ENCODE assay signal across 12 cellular contexts in genomic region chrX:91773943-91774342, GRCh38. TPM values are rescaled to one million over a fixed set of nuclear protein-coding genes. Genes with fewer than 3 reads are reported as not detected.
A peak's percentile ranks its signal among the peaks of the same experiment; 100 is the strongest.
DNase-seq lines count a peak whose midpoint lies in the region; ATAC-seq, FAIRE-seq and TF ChIP-seq lines count a peak whose summit lies in the region.
"Not testable (repeated sequence)": the region's sequence is repeated elsewhere in the genome, so short reads cannot be mapped to it uniquely, and the experiment has no call there.
"Had no signal": no experiment of that assay in that cellular context is flagged by ENCODE, and none has a peak within 500 bp of the region (broad histone marks: within the 10 kb centered on the region; RNA-seq: fewer than 3 reads in every experiment).

No MANE protein-coding gene starts in this region.

- peak; percentile 71 for FAIRE-seq in kidney (lab: Jason Lieb, UNC)

- H3K9ac ChIP-seq in Karpas-422 (ENCODE audit: low read length); PC-3 (ENCODE audit: low read length); kidney (ENCODE audit: low read length in 2 of 2): not testable (repeated sequence)

- not testable (repeated sequence) for H3K4me2 ChIP-seq in Karpas-422 (ENCODE audit: low read depth, low read length, poor library complexity, severe bottlenecking); PC-3 (ENCODE audit: low read length)

- ATAC-seq in PC-3 (peak; percentile 35; the same call in 1 of the 2 replicates), WTC11 (peak; percentile 40; the same call in 1 of the 2 replicates)

- H3K27me3 Mint-ChIP-seq in WTC11 (ENCODE audit: low read depth) = not testable (repeated sequence)
- peaks cover 23% of the 10 kb centered on the region for H3K27me3 Mint-ChIP-seq in type B pancreatic cell

- DNase-seq in DMS 273 (lab: John Stamatoyannopoulos, UW; ENCODE audit: unreplicated experiment) (peak; percentile 9), Karpas-422 (peak; percentile 46), NCI-H524 (lab: John Stamatoyannopoulos, UW) (peak; percentile 24 to 45)
- not testable (repeated sequence) for DNase-seq in PC-3; WTC11 (ENCODE audit: low spot score); kidney; type B pancreatic cell (ENCODE audit: extremely low spot score, unreplicated experiment)

- intact Hi-C loops in PC-3 (cut with micrococcal nuclease); kidney (cut with DNase I): not testable (repeated sequence)

- not testable (repeated sequence) for H3K36me3 ChIP-seq in Karpas-422 (ENCODE audit: insufficient read depth, low read length); PC-3 (ENCODE audit: low read depth, low read length); kidney (ENCODE audit: control insufficient read depth in 1 of 2, insufficient read depth in 2 of 2, low read length in 2 of 2)

- H3K9me3 Mint-ChIP-seq in WTC11, type B pancreatic cell: not testable (repeated sequence)

- not testable (repeated sequence) for TF ChIP-seq CTCF in PC-3 (conservative IDR thresholded peaks at IDR 0.05; ENCODE audit: low read depth, low read length); WTC11 (IDR thresholded peaks at IDR 0.05); kidney (IDR thresholded peaks at IDR 0.05; ENCODE audit: borderline replicate concordance, extremely low read depth, insufficient read depth)
- TF ChIP-seq CTCF in type B pancreatic cell (conservative IDR thresholded peaks at IDR 0.05) = peak; percentile 43

- not testable (repeated sequence) for BruUV-seq in PC-3 (replicated peaks; lab: Mats Ljungman, UMichigan)

- H3K79me2 ChIP-seq in Karpas-422 (ENCODE audit: low read length); PC-3 (ENCODE audit: low read length): not testable (repeated sequence)

- not testable (repeated sequence) for H3K9me3 ChIP-seq in Karpas-422 (ENCODE audit: low read length); PC-3 (ENCODE audit: low read length); kidney (ENCODE audit: control insufficient read depth in 1 of 2, low read length in 2 of 2)

- H2AFZ ChIP-seq in Karpas-422 (ENCODE audit: low read length); PC-3 (ENCODE audit: low read length): not testable (repeated sequence)

- not testable (repeated sequence) for H3K4me1 Mint-ChIP-seq in WTC11; type B pancreatic cell (ENCODE audit: unreplicated experiment)

- not testable (repeated sequence) for H3K27ac ChIP-seq in Karpas-422 (ENCODE audit: low read length); PC-3 (ENCODE audit: low read length); kidney (ENCODE audit: low read depth in 2 of 2, low read length in 2 of 2)

- not testable (repeated sequence) for H3K9me2 ChIP-seq in Karpas-422 (replicated peaks; ENCODE audit: insufficient read depth, low read length); PC-3 (replicated peaks; ENCODE audit: low read length)

- H3F3A ChIP-seq in PC-3 (ENCODE audit: low read length, unreplicated experiment) = not testable (repeated sequence)

- not testable (repeated sequence) for H4K20me1 ChIP-seq in Karpas-422 (ENCODE audit: insufficient read depth, low read depth, low read length); PC-3 (ENCODE audit: low read length)

- CTCF ChIA-PET in PC-3 (lab: Charles Lee); WTC11 (lab: Charles Lee): not testable (repeated sequence)

- H3K4me1 ChIP-seq in Karpas-422 (ENCODE audit: low read length); PC-3 (ENCODE audit: insufficient read depth, low read length); kidney (ENCODE audit: control insufficient read depth in 1 of 2, insufficient read depth in 1 of 2, low read depth in 1 of 2, low read length in 2 of 2): not testable (repeated sequence)

- POLR2A ChIA-PET in PC-3 (lab: Charles Lee; ENCODE audit: unreplicated experiment); WTC11 (lab: Charles Lee): not testable (repeated sequence)

- H3K4me3 ChIP-seq in Karpas-422 (ENCODE audit: low read length); PC-3 (ENCODE audit: low read length); kidney (ENCODE audit: low read length in 2 of 2): not testable (repeated sequence)

- not testable (repeated sequence) for H3K36me3 Mint-ChIP-seq in WTC11, type B pancreatic cell

- H3K27ac Mint-ChIP-seq in WTC11, type B pancreatic cell: not testable (repeated sequence)

- H3K4me3 Mint-ChIP-seq in WTC11, type B pancreatic cell: not testable (repeated sequence)

- H3K27me3 ChIP-seq in Karpas-422 (ENCODE audit: low read length); PC-3 (ENCODE audit: low read length): not testable (repeated sequence)

RNA-seq across cellular contexts. Expression of gene PCDH11X, which starts 5.2 kb away (rescaled TPM):
- total RNA-seq in Karpas-422 (2014; rRNA removed; shearing (Covaris generic); ENCODE audit: low replicate concordance) = 0.04 TPM in 1 of 2 replicates, not detected in the other
- total RNA-seq in PC-3 (2014; rRNA removed) = not detected in 2 replicates
- total RNA-seq in WTC11 (2021) = 21.5 to 21.7 TPM (median 21.6 TPM) in 3 replicates
- total RNA-seq in kidney = 0.41 TPM
- not detected for polyA plus RNA-seq in kidney (ENCODE audit: insufficient read depth, low read depth, low replicate concordance)
- 6.9 and 11.2 TPM in 2 replicates for total RNA-seq in type B pancreatic cell (ENCODE audit: low replicate concordance)
- total RNA-seq: Calu3, HT-29, LHCN-M2, T-helper 17 cell had no signal
- polyA plus RNA-seq: SK-N-SH had no signal
